ENCODE assay signal across 20 cellular contexts in the genomic region with DNA sequence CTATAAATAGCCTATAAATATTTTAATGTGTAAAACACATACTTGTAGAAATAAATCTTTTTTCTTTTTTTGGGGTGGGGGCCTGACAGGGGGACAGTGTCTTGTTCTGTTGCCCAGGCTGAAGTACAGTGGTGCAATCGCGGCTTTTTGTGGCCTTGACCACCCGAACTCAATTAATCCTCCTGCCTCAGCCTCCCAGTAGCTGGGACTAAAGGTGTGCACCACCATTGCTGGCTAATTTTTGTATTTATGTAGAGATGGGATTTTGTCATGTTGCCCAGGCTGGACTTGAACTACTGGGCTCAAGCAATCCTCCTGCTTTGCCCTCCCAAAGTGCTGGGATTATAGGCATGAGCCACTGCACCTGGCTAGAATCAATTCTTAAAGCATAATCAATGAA.
"Had no signal": no experiment of that assay in that cellular context is flagged by ENCODE, and none has a peak within 500 bp of the region (broad histone marks: within the 10 kb centered on the region; RNA-seq: fewer than 3 reads in every experiment).

No MANE protein-coding gene starts in this region.

- ATAC-seq: activated CD4-positive, alpha-beta T cell treated with anti-CD3 and anti-CD28 coated beads for 36 hours; activated CD8-positive, alpha-beta memory T cell treated with anti-CD3 and anti-CD28 coated beads, Interleukin-2, amount 10 ng/mL, durations not matched to agents 7 days and 5 days; activated CD8-positive, alpha-beta T cell treated with anti-CD3 and anti-CD28 coated beads, Interleukin-2, amount 10 ng/mL, durations not matched to agents 7 days and 5 days; activated naive CD4-positive, alpha-beta T cell treated with anti-CD3 and anti-CD28 coated beads, Interleukin-2, amount 50 U/mL, for 72 hours; gastroesophageal sphincter; left colon; naive thymus-derived CD8-positive, alpha-beta T cell had no signal

- H3K27ac Mint-ChIP-seq: activated CD4-positive, alpha-beta T cell treated with anti-CD3 and anti-CD28 coated beads for 36 hours; activated CD8-positive, alpha-beta memory T cell treated with anti-CD3 and anti-CD28 coated beads, Interleukin-2, amount 10 ng/mL, durations not matched to agents 7 days and 5 days; activated CD8-positive, alpha-beta T cell treated with anti-CD3 and anti-CD28 coated beads, Interleukin-2, amount 10 ng/mL, durations not matched to agents 7 days and 5 days; T-helper 2 cell treated with Interferon-gamma antibody and Interleukin-4, amounts not matched to agents 5 μg/mL and 100 μg/mL, for 36 hours had no signal

- H3K27ac ChIP-seq: gastroesophageal sphincter, right atrium auricular region, spleen, thoracic aorta had no signal

- H3K9me3 Mint-ChIP-seq: activated naive CD4-positive, alpha-beta T cell treated with anti-CD3 and anti-CD28 coated beads, Interleukin-2, amount 50 U/mL, for 72 hours; naive thymus-derived CD8-positive, alpha-beta T cell; T-helper 2 cell treated with Interferon-gamma antibody and Interleukin-4, amounts not matched to agents 5 μg/mL and 100 μg/mL, for 36 hours had no signal

- H3K4me3 ChIP-seq: gastroesophageal sphincter, right atrium auricular region, spleen, thoracic aorta had no signal

- H3K4me3 Mint-ChIP-seq: activated CD4-positive, alpha-beta T cell treated with anti-CD3 and anti-CD28 coated beads for 36 hours; activated CD8-positive, alpha-beta memory T cell treated with anti-CD3 and anti-CD28 coated beads, Interleukin-2, amount 10 ng/mL, durations not matched to agents 7 days and 5 days; activated CD8-positive, alpha-beta T cell treated with anti-CD3 and anti-CD28 coated beads, Interleukin-2, amount 10 ng/mL, durations not matched to agents 7 days and 5 days; naive thymus-derived CD8-positive, alpha-beta T cell; T-helper 2 cell treated with Interferon-gamma antibody and Interleukin-4, amounts not matched to agents 5 μg/mL and 100 μg/mL, for 36 hours had no signal

- H3K27me3 ChIP-seq: gastroesophageal sphincter, right atrium auricular region, spleen had no signal

- H3K9me3 ChIP-seq: gastroesophageal sphincter, right atrium auricular region, spleen, thoracic aorta had no signal

- H3K4me1 ChIP-seq: gastroesophageal sphincter, right atrium auricular region, spleen had no signal

- DNase-seq: activated CD4-positive, alpha-beta T cell treated with anti-CD3 and anti-CD28 coated beads for 36 hours; activated CD4-positive, CD25-positive, alpha-beta regulatory T cell; activated CD8-positive, alpha-beta memory T cell treated with anti-CD3 and anti-CD28 coated beads, Interleukin-2, amount 10 ng/mL, durations not matched to agents 7 days and 5 days; activated CD8-positive, alpha-beta T cell treated with anti-CD3 and anti-CD28 coated beads, Interleukin-2, amount 10 ng/mL, durations not matched to agents 7 days and 5 days; activated naive CD4-positive, alpha-beta T cell; activated T-cell treated with anti-CD3 and anti-CD28 coated beads, Interleukin-2, amount 50 U/mL, for 48 hours; effector CD8-positive, alpha-beta T cell; erythroblast; hippocampal formation; kidney; left colon; naive thymus-derived CD8-positive, alpha-beta T cell; spleen; stimulated activated naive CD4-positive, alpha-beta T cell treated with Interleukin-2 at 50 U/mL for 16 hours; trophoblast cell had no signal
